Comparison of ENCODE assay signal across 11 cellular contexts in the genomic region with DNA sequence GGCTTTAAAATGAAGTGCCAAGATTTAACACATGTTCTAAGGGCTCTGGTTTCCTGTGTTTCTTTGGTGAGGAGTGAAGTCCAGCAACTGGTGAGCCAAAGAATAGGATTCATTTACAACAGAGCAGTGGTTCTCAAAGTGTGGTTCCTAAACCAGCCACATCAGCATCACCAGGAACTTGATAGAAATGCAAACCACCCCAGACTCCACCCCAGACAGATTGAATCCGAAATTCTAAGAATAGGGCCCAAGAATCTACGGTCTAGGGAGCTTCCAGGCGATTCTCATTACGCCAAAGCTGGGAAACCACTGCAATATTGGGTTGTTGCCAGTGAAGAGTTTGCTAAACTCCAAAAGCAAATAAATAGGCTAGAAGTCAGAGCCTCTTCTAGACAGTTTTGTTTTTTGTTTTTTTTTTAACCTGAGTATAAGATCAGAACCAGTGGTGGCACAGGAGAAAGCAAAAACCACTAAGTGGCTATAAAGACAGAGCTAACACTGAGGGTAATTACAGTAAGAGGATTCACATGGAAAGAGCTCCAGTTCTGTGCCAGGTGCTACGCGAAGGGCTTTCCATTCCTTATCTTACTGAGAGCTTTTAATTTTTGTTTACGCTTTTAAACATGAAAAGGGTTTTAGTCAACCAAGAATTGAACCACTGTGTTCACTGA. TPM values are rescaled to one million over a fixed set of nuclear protein-coding genes. Genes with fewer than 3 reads are reported as not detected.
DNase-seq lines count a peak whose midpoint lies in the region; ATAC-seq, FAIRE-seq and TF ChIP-seq lines count a peak whose summit lies in the region.
"Had no signal": no experiment of that assay in that cellular context is flagged by ENCODE, and none has a peak within 500 bp of the region (broad histone marks: within the 10 kb centered on the region; RNA-seq: fewer than 3 reads in every experiment).

No MANE protein-coding gene starts in this region.

- ATAC-seq in body of pancreas (peak; percentile 41), HepG2 (peak; percentile 82), HG03025 (IDR thresholded peaks at IDR 0.05; ENCODE audit: low FRiP score, unreplicated experiment) (no peak)
- ATAC-seq: stimulated activated effector memory CD8-positive, alpha-beta T cell treated with anti-CD3 and anti-CD28 coated beads, Interleukin-12 subunit alpha, Interleukin-12 subunit beta, amount 100 ng/mL, for 72 hours had no signal

- POLR2A ChIA-PET in HepG2 (lab: Yijun Ruan, JAX), result interaction anchor here (1.0 kb wide), 1 partner anchor 18 kb away, joined by 3 read pairs; no protein-coding TSS in a partner anchor

- H3K36me3 ChIP-seq in body of pancreas (replicated peaks in 1 of 2; ENCODE audit: insufficient read depth in 1 of 2, low read depth in 2 of 2) (no peaks in the 10 kb centered on the region), HepG2 (replicated peaks in 1 of 2; ENCODE audit: control insufficient read depth in 1 of 2, insufficient read depth in 2 of 2, low read length in 2 of 2) (no peaks in the 10 kb centered on the region), tibial nerve (no peaks in the 10 kb centered on the region)
- H3K36me3 ChIP-seq in effector memory CD4-positive, alpha-beta T cell (ENCODE audit: control insufficient read depth, insufficient read depth, low read length), result no peaks in the 10 kb centered on the region

- DNase-seq in NCI-H1092 treated with DMSO at 0.1 percent for 48 hours (lab: John Stamatoyannopoulos, UW) (peak; percentile 86), body of pancreas (peak in 3 of 4 donors; percentile 10 to 25 (median 19)), HepG2 (ENCODE audit: low spot score) (no peak), tibial nerve (ENCODE audit: low spot score in 2 of 2) (peak in 1 of 2 donors; percentile 44)
- DNase-seq in stimulated activated CD4-positive, alpha-beta T cell treated with anti-CD3 and anti-CD28 coated beads, Interleukin-12 subunit alpha, Interleukin-12 subunit beta, amount 100 ng/mL, for 4 hours, result no peak
- no peak for DNase-seq in effector memory CD4-positive, alpha-beta T cell
- no peak for DNase-seq in activated CD4-positive, alpha-beta T cell treated with anti-CD3 and anti-CD28 coated beads for 48 hours

- H3K27me3 ChIP-seq in body of pancreas (no peaks in the 10 kb centered on the region), HepG2 (ENCODE audit: control insufficient read depth in 1 of 2, insufficient read depth in 2 of 2, low read length in 2 of 2) (no peaks in the 10 kb centered on the region), tibial nerve (no peaks in the 10 kb centered on the region)
- no peaks in the 10 kb centered on the region for H3K27me3 ChIP-seq in effector memory CD4-positive, alpha-beta T cell (replicated peaks; ENCODE audit: control insufficient read depth, insufficient read depth, low read length, poor library complexity, severe bottlenecking)

- H3K9ac ChIP-seq in HepG2 (ENCODE audit: insufficient read depth, low read depth, low read length), result no peak overlapping the region

- H3K27ac ChIP-seq in body of pancreas (peak overlapping the region in 2 of 4 donors; percentile 30 to 56), HepG2 (ENCODE audit: extremely low read length, insufficient read depth, low read length) (peak overlapping the region; percentile 44), tibial nerve (peak overlapping the region; percentile 57 to 88 (median 80))
- no peak overlapping the region for H3K27ac ChIP-seq in effector memory CD4-positive, alpha-beta T cell (ENCODE audit: insufficient read depth, low read length, poor library complexity, severe bottlenecking)

- H3K4me1 ChIP-seq in body of pancreas, result peaks cover 20% of the 10 kb centered on the region
- peaks cover 23% of the 10 kb centered on the region for H3K4me1 ChIP-seq in HepG2 (ENCODE audit: insufficient read depth, low read length)
- peaks cover 0 to 51% (median 16%) of the 10 kb centered on the region in 4 donors for H3K4me1 ChIP-seq in tibial nerve
- no peaks in the 10 kb centered on the region for H3K4me1 ChIP-seq in effector memory CD4-positive, alpha-beta T cell (ENCODE audit: control insufficient read depth, insufficient read depth, low read length, poor library complexity, severe bottlenecking)

- 21 to 24% methylated on average over 7 of the region's 7 CpGs for WGBS in body of pancreas, 2 donors
- 4% methylated on average over 7 of the region's 7 CpGs for WGBS in HepG2 (ENCODE audit: low lambda C conversion rate)
- 43 to 45% methylated on average over 7 of the region's 7 CpGs for WGBS in tibial nerve, 2 donors

- H3K4me3 ChIP-seq in body of pancreas (no peak overlapping the region), HepG2 (replicated peaks in 1 of 3; ENCODE audit: insufficient read depth in 1 of 3, low read depth in 2 of 3, low read length in 3 of 3) (no peak overlapping the region), tibial nerve (peak overlapping the region in 2 of 4 donors; percentile 9 to 18)
- no peak overlapping the region for H3K4me3 ChIP-seq in effector memory CD4-positive, alpha-beta T cell (ENCODE audit: insufficient read depth, low read depth, low read length, poor library complexity, severe bottlenecking)

- TF ChIP-seq RAD21 in HepG2 (CRISPR knock-in tag; IDR thresholded peaks at IDR 0.05), result no peak

- in situ Hi-C loops in HepG2 (cut with HindIII; ENCODE audit: extremely low pct_ligation_motif_present, low pct_unique_long_range_greater_than_20kb), result no loop called here

- FAIRE-seq in HepG2 (lab: Jason Lieb, UNC), result no peak
- FAIRE-seq: bronchial epithelial cell had no signal

- TF ChIP-seq EP300 in HepG2 (IDR thresholded peaks at IDR 0.05; ENCODE audit: low read depth in 2 of 2, low read length in 2 of 2) (no peak), HepG2 (CRISPR knock-in tag; IDR thresholded peaks at IDR 0.05; ENCODE audit: borderline replicate concordance) (no peak), tibial nerve (IDR thresholded peaks at IDR 0.05) (no peak)

- no TSS peak for BruUV-seq in HepG2 (replicated peaks; lab: Mats Ljungman, UMichigan)

- H3K9me3 ChIP-seq in body of pancreas, result no peaks in the 10 kb centered on the region
- H3K9me3 ChIP-seq in HepG2 (ENCODE audit: low read length), result no peaks in the 10 kb centered on the region
- no peaks in the 10 kb centered on the region for H3K9me3 ChIP-seq in tibial nerve
- no peaks in the 10 kb centered on the region for H3K9me3 ChIP-seq in effector memory CD4-positive, alpha-beta T cell (ENCODE audit: control insufficient read depth, low read length)

- H3K79me2 ChIP-seq in HepG2 (ENCODE audit: insufficient read depth, low read length), result no peaks in the 10 kb centered on the region

- peak overlapping the region; percentile 51 for H3K4me2 ChIP-seq in HepG2 (ENCODE audit: low read depth, low read length)

- no peak overlapping the region for H2AFZ ChIP-seq in HepG2 (ENCODE audit: low read length)

- intact Hi-C loops in body of pancreas (cut with DNase I) (no loop called here), HepG2 (cut with micrococcal nuclease; ENCODE audit: unreplicated experiment) (no loop called here)

- H4K20me1 ChIP-seq in HepG2 (ENCODE audit: insufficient read depth, low read length), result no peaks in the 10 kb centered on the region

- CTCF ChIA-PET in HepG2 (lab: Yijun Ruan, JAX; ENCODE audit: low intra/inter-chr PET ratio, low total read pairs), result no interaction called here

- no peak for TF ChIP-seq POLR2A in body of pancreas (IDR thresholded peaks at IDR 0.05)
- TF ChIP-seq POLR2A in HepG2 (IDR thresholded peaks at IDR 0.05; ENCODE audit: insufficient read depth in 1 of 2, low read depth in 2 of 2, low read length in 2 of 2), result no peak
- no peak for TF ChIP-seq POLR2A in tibial nerve (IDR thresholded peaks at IDR 0.05)

- no peak for TF ChIP-seq CTCF in body of pancreas (IDR thresholded peaks at IDR 0.05)
- no peak for TF ChIP-seq CTCF in HepG2 (CRISPR knock-in tag; IDR thresholded peaks at IDR 0.05)
- TF ChIP-seq CTCF in tibial nerve (IDR thresholded peaks at IDR 0.05), result peak in 1 of 5 experiments; percentile 24

RNA-seq across cellular contexts. Expression of gene FMO2, which starts 42.5 kb away (rescaled TPM):
- total RNA-seq in body of pancreas, result 10 to 100 TPM in 1 of 2 donors, 1 to 10 TPM in 1; 9.2 to 18.9 TPM
- not detected in 2 replicates for total RNA-seq in HepG2 (2016; rRNA removed; fragmentation: Illumina TruSeq; extraction: Trizol)
- not detected in 2 replicates for total RNA-seq in HepG2 (2016; cell fraction: cytosol; rRNA removed; fragmentation: Illumina TruSeq; extraction: Trizol; ENCODE audit: low read depth)
- not detected in 2 replicates for total RNA-seq in HepG2 (2016; cell fraction: insoluble cytoplasmic fraction; rRNA removed; fragmentation: Illumina TruSeq; extraction: Trizol)
- total RNA-seq in HepG2 (2016; cell fraction: membrane; rRNA removed; fragmentation: Illumina TruSeq; extraction: Trizol), result not detected in 2 replicates
- not detected in 2 replicates for total RNA-seq in HepG2 (2016; cell fraction: nucleus; rRNA removed; fragmentation: Illumina TruSeq; extraction: Trizol)
- polyA plus RNA-seq in HepG2 (2011; rRNA removed), result not detected in 2 replicates
- polyA plus RNA-seq in HepG2 (2011; cell fraction: cytosol; rRNA removed), result not detected in 2 replicates
- not detected in 2 replicates for polyA plus RNA-seq in HepG2 (2011; cell fraction: nucleus; rRNA removed)
- polyA plus RNA-seq in HepG2 (2012), result not detected in 2 replicates
- not detected in 2 replicates for polyA plus RNA-seq in HepG2 (2016; cell fraction: cytosol; fragmentation: Illumina TruSeq; extraction: Trizol; ENCODE audit: low read depth)
- polyA plus RNA-seq in HepG2 (2016; cell fraction: insoluble cytoplasmic fraction; fragmentation: Illumina TruSeq; extraction: Trizol; ENCODE audit: low read depth), result not detected in 2 replicates
- not detected in 2 replicates for polyA plus RNA-seq in HepG2 (2016; cell fraction: membrane; fragmentation: Illumina TruSeq; extraction: Trizol; ENCODE audit: low read depth)
- polyA plus RNA-seq in HepG2 (2016; cell fraction: nucleus; fragmentation: Illumina TruSeq; extraction: Trizol; ENCODE audit: insufficient read depth, low read depth), result not detected in 2 replicates
- polyA minus RNA-seq in HepG2 (2011; rRNA and poly(A)+ RNA removed; ENCODE audit: low replicate concordance), result not detected in 2 replicates
- not detected in 2 replicates for polyA minus RNA-seq in HepG2 (2011; cell fraction: cytosol; rRNA and poly(A)+ RNA removed)
- polyA minus RNA-seq in HepG2 (2011; cell fraction: nucleus; rRNA and poly(A)+ RNA removed), result not detected in 2 replicates
- total RNA-seq in tibial nerve, result 10 to 100 TPM; 25.7 to 36.6 (median 33.7) TPM
- total RNA-seq: bronchial epithelial cell, mononuclear cell had no signal

RNA-seq across cellular contexts. Expression of gene FMO3, which starts 51.9 kb away (rescaled TPM):
- total RNA-seq in body of pancreas, result 1 to 10 TPM; 2.6 to 8.8 TPM
- not detected in 2 replicates for total RNA-seq in HepG2 (2016; rRNA removed; fragmentation: Illumina TruSeq; extraction: Trizol)
- total RNA-seq in HepG2 (2016; cell fraction: cytosol; rRNA removed; fragmentation: Illumina TruSeq; extraction: Trizol; ENCODE audit: low read depth), result not detected in 2 replicates
- total RNA-seq in HepG2 (2016; cell fraction: insoluble cytoplasmic fraction; rRNA removed; fragmentation: Illumina TruSeq; extraction: Trizol), result not detected in 2 replicates
- total RNA-seq in HepG2 (2016; cell fraction: membrane; rRNA removed; fragmentation: Illumina TruSeq; extraction: Trizol), result not detected in 2 replicates
- total RNA-seq in HepG2 (2016; cell fraction: nucleus; rRNA removed; fragmentation: Illumina TruSeq; extraction: Trizol), result not detected in 2 replicates
- polyA plus RNA-seq in HepG2 (2011; rRNA removed), result not detected in 2 replicates
- not detected in 2 replicates for polyA plus RNA-seq in HepG2 (2011; cell fraction: cytosol; rRNA removed)
- not detected in 2 replicates for polyA plus RNA-seq in HepG2 (2011; cell fraction: nucleus; rRNA removed)
- not detected in 2 replicates for polyA plus RNA-seq in HepG2 (2012)
- polyA plus RNA-seq in HepG2 (2016; cell fraction: cytosol; fragmentation: Illumina TruSeq; extraction: Trizol; ENCODE audit: low read depth), result not detected in 2 replicates
- polyA plus RNA-seq in HepG2 (2016; cell fraction: insoluble cytoplasmic fraction; fragmentation: Illumina TruSeq; extraction: Trizol; ENCODE audit: low read depth), result not detected in 2 replicates
- not detected in 2 replicates for polyA plus RNA-seq in HepG2 (2016; cell fraction: membrane; fragmentation: Illumina TruSeq; extraction: Trizol; ENCODE audit: low read depth)
- polyA plus RNA-seq in HepG2 (2016; cell fraction: nucleus; fragmentation: Illumina TruSeq; extraction: Trizol; ENCODE audit: insufficient read depth, low read depth), result not detected in 2 replicates
- not detected in 2 replicates for polyA minus RNA-seq in HepG2 (2011; rRNA and poly(A)+ RNA removed; ENCODE audit: low replicate concordance)
- polyA minus RNA-seq in HepG2 (2011; cell fraction: cytosol; rRNA and poly(A)+ RNA removed), result not detected in 2 replicates
- not detected in 2 replicates for polyA minus RNA-seq in HepG2 (2011; cell fraction: nucleus; rRNA and poly(A)+ RNA removed)
- total RNA-seq in tibial nerve, result 1 to 10 TPM; 1.8 to 4.8 (median 3.1) TPM
- total RNA-seq: bronchial epithelial cell, mononuclear cell had no signal

Comparison
In these comparisons a context has a peak if more than half of its experiments do, and no peak if none do; other contexts are left out.
1. DNase-seq: peak in NCI-H1092 treated with DMSO at 0.1 percent for 48 hours (single experiment) and body of pancreas (3 of 4); none in HepG2 (single experiment), stimulated activated CD4-positive, alpha-beta T cell treated with anti-CD3 and anti-CD28 coated beads, Interleukin-12 subunit alpha, Interleukin-12 subunit beta, amount 100 ng/mL, for 4 hours (single experiment), effector memory CD4-positive, alpha-beta T cell (0 of 3) and activated CD4-positive, alpha-beta T cell treated with anti-CD3 and anti-CD28 coated beads for 48 hours (single experiment).
2. RNA of gene FMO2, which starts 42.5 kb away (total RNA-seq): 25.7 to 36.6 TPM in tibial nerve and 9.2 to 18.9 TPM in body of pancreas; not detected in HepG2; every median in the first group is over 10 times any median in the second.